Comparison of ENCODE assay signal across 13 cellular contexts in the genomic region with DNA sequence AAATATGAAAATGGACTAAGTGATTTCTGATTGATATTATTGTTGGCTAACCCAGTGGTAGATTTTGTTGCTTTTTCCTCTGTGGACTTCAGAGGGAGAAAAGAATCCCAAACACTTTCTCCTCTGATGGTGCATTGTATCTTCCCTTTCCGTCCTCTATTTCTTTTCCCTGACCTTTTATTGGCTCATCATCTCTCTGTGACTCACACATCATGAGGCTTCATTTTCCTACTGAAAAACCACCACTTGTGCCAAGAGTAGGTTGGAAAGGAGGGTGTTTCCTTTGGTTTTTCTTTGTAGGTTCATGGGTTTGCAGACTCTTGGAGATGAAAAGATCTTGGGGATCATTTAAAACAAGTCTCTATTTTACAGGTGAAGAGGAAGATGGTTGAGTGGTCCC.
DNase-seq lines count a peak whose midpoint lies in the region; ATAC-seq lines count a peak whose summit lies in the region.
"Had no signal": no experiment of that assay in that cellular context is flagged by ENCODE, and none has a peak within 500 bp of the region (broad histone marks: within the 10 kb centered on the region; RNA-seq: fewer than 3 reads in every experiment).

No MANE protein-coding gene starts in this region.

- H3K79me2 ChIP-seq in ACC112 (ENCODE audit: control insufficient read depth, insufficient read depth, low read length, unreplicated experiment) = no peaks in the 10 kb centered on the region

- no peak overlapping the region for H2AFZ ChIP-seq in ACC112 (ENCODE audit: low read length, unreplicated experiment)

- no peaks in the 10 kb centered on the region for H3K36me3 ChIP-seq in ACC112 (ENCODE audit: insufficient read depth, low read length)

- ATAC-seq in GM21423 (IDR thresholded peaks at IDR 0.05; ENCODE audit: unreplicated experiment) (no peak), HG02763 (IDR thresholded peaks at IDR 0.05; ENCODE audit: unreplicated experiment) (no peak)
- ATAC-seq: natural killer cell had no signal

- H3K27ac ChIP-seq in ACC112 (ENCODE audit: low read depth, low read length) = peak overlapping the region; percentile 25; the same call in 1 of the 2 replicates

- H3K27me3 ChIP-seq in ACC112 (ENCODE audit: insufficient read depth, low read length) = no peaks in the 10 kb centered on the region

- H3K4me3 ChIP-seq in ACC112 (ENCODE audit: low read depth, low read length) = no peak overlapping the region

- DNase-seq in M059J (ENCODE audit: low read depth) = peak; percentile 85
- DNase-seq in dermis blood vessel endothelial cell = peak; percentile 33
- DNase-seq in medulla oblongata (ENCODE audit: extremely low spot score) = peak; percentile 10
- DNase-seq in stimulated activated CD4-positive, alpha-beta T cell treated with anti-CD3 and anti-CD28 coated beads, Interleukin-4, amount 100 ng/mL, for 1 hour = no peak
- DNase-seq in central memory CD4-positive, alpha-beta T cell = no peak
- DNase-seq: activated naive CD4-positive, alpha-beta T cell treated with Interleukin-2 at 50 U/mL for 16 hours; AML-193; GDM1; immature natural killer cell; natural killer cell had no signal

- H3K4me1 ChIP-seq in ACC112 (ENCODE audit: control insufficient read depth, insufficient read depth, low read length, unreplicated experiment) = peaks cover 22% of the 10 kb centered on the region

Comparison
In these comparisons a context has a peak if more than half of its experiments do, and no peak if none do; other contexts are left out.
1. DNase-seq: peak in M059J (single experiment), dermis blood vessel endothelial cell (single experiment) and medulla oblongata (single experiment); none in stimulated activated CD4-positive, alpha-beta T cell treated with anti-CD3 and anti-CD28 coated beads, Interleukin-4, amount 100 ng/mL, for 1 hour (single experiment) and central memory CD4-positive, alpha-beta T cell (single experiment).